ENCODE assay signal across 1 cellular context in genomic region chr5:173781826-173782670, GRCh38.
TF ChIP-seq lines count a peak whose summit lies in the region.

No MANE protein-coding gene starts in this region.

TF ChIP-seq in HepG2, 621 proteins besides CTCF, POLR2A, EP300 and RAD21 (continued from another document):
- TF ChIP-seq PAXIP1 (CRISPR knock-in tag; conservative IDR thresholded peaks at IDR 0.05) (0 out of 2 replicates have a peak, but pooled peaks have one; percentile 23), ZNF629 (CRISPR knock-in tag; conservative IDR thresholded peaks at IDR 0.05) (peak; percentile 77)
